In the genomic region with DNA sequence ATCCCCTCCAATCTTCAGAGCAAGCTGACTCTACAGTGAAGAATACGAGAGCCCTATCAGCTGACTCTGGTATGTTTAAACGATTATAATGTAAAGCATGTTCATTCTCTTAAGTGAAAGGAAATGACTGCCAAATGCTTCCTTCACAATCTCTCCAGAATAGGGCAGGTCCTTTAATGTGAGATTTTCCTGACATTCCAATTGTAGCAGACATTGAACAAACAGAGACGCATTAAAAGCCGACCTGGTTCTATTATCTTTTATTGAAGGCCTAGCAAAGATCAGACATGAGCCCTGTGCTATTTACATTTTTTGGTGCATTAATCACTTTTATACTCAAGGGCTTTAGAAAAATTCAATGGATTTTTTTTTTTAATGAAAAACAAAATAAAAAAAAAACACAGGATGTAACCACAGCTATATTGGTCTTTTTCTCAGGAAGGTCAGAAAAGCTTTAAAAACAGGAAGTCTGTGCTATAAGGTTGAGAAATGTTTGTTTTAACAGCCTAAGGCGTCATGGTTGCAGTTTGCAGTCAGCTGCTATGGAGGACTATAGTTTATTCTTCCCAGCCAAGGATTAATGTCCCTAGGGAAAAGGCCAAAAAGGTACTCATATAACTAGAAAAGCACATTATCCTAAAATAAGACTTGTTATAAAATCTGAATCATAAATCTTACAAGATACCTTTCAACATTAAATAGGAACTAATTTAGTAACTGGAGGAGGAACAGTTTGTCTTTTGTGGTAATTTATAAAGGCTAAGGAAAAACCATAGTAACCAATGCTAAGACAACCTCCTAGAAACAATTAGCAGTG, we compare ENCODE assay signal across 8 cellular contexts.
DNase-seq lines count a peak whose midpoint lies in the region; FAIRE-seq and TF ChIP-seq lines count a peak whose summit lies in the region.

No MANE protein-coding gene starts in this region.

- H3K27ac ChIP-seq in BLaER1 treated with 17β-estradiol and CSF1 and Interleukin-3, amounts not matched to agents 10 nM and 100 nM: peak overlapping the region; percentile 85 to 98 (median 92)
- peak overlapping the region; percentile 98 for H3K27ac ChIP-seq in HL-60 (replicated peaks)
- peak overlapping the region; percentile 65 for H3K27ac ChIP-seq in keratinocyte (ENCODE audit: control insufficient read depth, insufficient read depth, low read length)

- no peak for FAIRE-seq in keratinocyte (lab: Jason Lieb, UNC)

- peaks cover 4% of the 10 kb centered on the region for H3K27me3 Mint-ChIP-seq in stimulated activated naive CD8-positive, alpha-beta T cell treated with anti-CD3 and anti-CD28 coated beads, Interleukin-15, Interleukin-2, amounts not matched to agents 100 ng/mL and 50 ng/mL, for 24 hours

- H4K20me1 ChIP-seq in BLaER1 treated with 17β-estradiol and CSF1 and Interleukin-3, amounts not matched to agents 10 nM and 100 nM: no peaks in the 10 kb centered on the region; a peak in 1 of 22 replicates
- no peaks in the 10 kb centered on the region for H4K20me1 ChIP-seq in keratinocyte (ENCODE audit: control insufficient read depth, extremely low read depth, insufficient read depth, low read length)

- in situ Hi-C loops in astrocyte of the spinal cord (cut with HindIII; ENCODE audit: low sequenced_read_pairs): no loop called here
- in situ Hi-C loops in GM13976 (cut with MboI; ENCODE audit: low sequenced_read_pairs, unreplicated experiment): no loop called here

- H3K4me3 Mint-ChIP-seq in stimulated activated naive CD8-positive, alpha-beta T cell treated with anti-CD3 and anti-CD28 coated beads, Interleukin-15, Interleukin-2, amounts not matched to agents 100 ng/mL and 50 ng/mL, for 24 hours: peak overlapping the region; percentile 44

- H3K4me1 ChIP-seq in BLaER1 treated with 17β-estradiol and CSF1 and Interleukin-3, amounts not matched to agents 10 nM and 100 nM: peaks cover 50 to 76% (median 67%) of the 10 kb centered on the region in 10 experiments
- H3K4me1 ChIP-seq in keratinocyte (ENCODE audit: control insufficient read depth, extremely low read depth, insufficient read depth, low read length): peaks cover 17% of the 10 kb centered on the region

- DNase-seq in HL-60 (ENCODE audit: low read depth in 1 of 2, low spot score in 1 of 2) (peak in 1 of 2 experiments; percentile 74), NCI-H82 treated with DMSO at 0.1 percent for 48 hours (lab: John Stamatoyannopoulos, UW; ENCODE audit: unreplicated experiment) (peak; percentile 60), astrocyte of the spinal cord (ENCODE audit: low read depth, low spot score) (peak; percentile 90), keratinocyte (ENCODE audit: low read depth, low spot score) (no peak), GM13976 (ENCODE audit: low spot score) (no peak), 8988T (no peak)

- peaks cover 9% of the 10 kb centered on the region for H3K36me3 Mint-ChIP-seq in stimulated activated naive CD8-positive, alpha-beta T cell treated with anti-CD3 and anti-CD28 coated beads, Interleukin-15, Interleukin-2, amounts not matched to agents 100 ng/mL and 50 ng/mL, for 24 hours (ENCODE audit: low read depth)

- TF ChIP-seq CTCF in HL-60 (IDR thresholded peaks at IDR 0.05; ENCODE audit: insufficient read depth, low read length): no peak
- no peak for TF ChIP-seq CTCF in astrocyte of the spinal cord (IDR thresholded peaks at IDR 0.05; ENCODE audit: low read depth, low read length)
- no peak for TF ChIP-seq CTCF in keratinocyte (optimal IDR thresholded peaks at IDR 0.05 in 1 of 3, IDR thresholded peaks at IDR 0.05 in 1 of 3, conservative IDR thresholded peaks at IDR 0.05 in 1 of 3; ENCODE audit: extremely low read depth in 1 of 3, insufficient read depth in 2 of 3, low read length in 3 of 3)
- TF ChIP-seq CTCF in GM13976 (IDR thresholded peaks at IDR 0.05; ENCODE audit: borderline replicate concordance, control extremely low read depth, extremely low read depth, insufficient read depth, missing control alignments): no peak

- H3K27ac Mint-ChIP-seq in stimulated activated naive CD8-positive, alpha-beta T cell treated with anti-CD3 and anti-CD28 coated beads, Interleukin-15, Interleukin-2, amounts not matched to agents 100 ng/mL and 50 ng/mL, for 24 hours: peak overlapping the region; percentile 56

- peak overlapping the region in 9 of 10 experiments; percentile 17 to 59 (median 39); a peak in 12 of 20 replicates for H3K4me3 ChIP-seq in BLaER1 treated with 17β-estradiol and CSF1 and Interleukin-3, amounts not matched to agents 10 nM and 100 nM
- H3K4me3 ChIP-seq in HL-60 (replicated peaks; ENCODE audit: insufficient read depth, low read length) (no peak overlapping the region), astrocyte of the spinal cord (ENCODE audit: low read depth, low read length) (no peak overlapping the region), keratinocyte (ENCODE audit: control insufficient read depth in 2 of 3, extremely low read depth in 1 of 3, insufficient read depth in 2 of 3, low read depth in 1 of 3, low read length in 3 of 3) (peak overlapping the region in 2 of 3 experiments; percentile 12 to 36)

- peaks cover 26% of the 10 kb centered on the region for H3K4me1 Mint-ChIP-seq in stimulated activated naive CD8-positive, alpha-beta T cell treated with anti-CD3 and anti-CD28 coated beads, Interleukin-15, Interleukin-2, amounts not matched to agents 100 ng/mL and 50 ng/mL, for 24 hours (ENCODE audit: low read depth)

- H3K4me2 ChIP-seq in BLaER1 treated with 17β-estradiol and CSF1 and Interleukin-3, amounts not matched to agents 10 nM and 100 nM: peak overlapping the region; percentile 47 to 91 (median 79)
- H3K4me2 ChIP-seq in keratinocyte (ENCODE audit: control insufficient read depth, extremely low read depth, insufficient read depth, low read depth, low read length): peak overlapping the region; percentile 74

- no peaks in the 10 kb centered on the region for H3K9me1 ChIP-seq in keratinocyte (ENCODE audit: control insufficient read depth, extremely low read depth, insufficient read depth, low read length)

- peak overlapping the region; percentile 75 to 90 (median 81) for H3K9ac ChIP-seq in BLaER1 treated with 17β-estradiol and CSF1 and Interleukin-3, amounts not matched to agents 10 nM and 100 nM
- H3K9ac ChIP-seq in keratinocyte (ENCODE audit: control insufficient read depth, extremely low read depth, insufficient read depth, low read length): peak overlapping the region; percentile 5

- H3K36me3 ChIP-seq in BLaER1 treated with 17β-estradiol and CSF1 and Interleukin-3, amounts not matched to agents 10 nM and 100 nM: 0 out of 22 replicates have a peak, but pooled peaks cover 0 to 9% (median 0%) of the 10 kb centered on the region in 11 experiments
- H3K36me3 ChIP-seq in keratinocyte (ENCODE audit: control insufficient read depth in 2 of 2, extremely low read depth in 1 of 2, insufficient read depth in 2 of 2, low read length in 2 of 2): no peaks in the 10 kb centered on the region

- H3K9me3 ChIP-seq in BLaER1 treated with 17β-estradiol and CSF1 and Interleukin-3, amounts not matched to agents 10 nM and 100 nM (replicated peaks in 1 of 11): no peaks in the 10 kb centered on the region; a peak in 2 of 22 replicates
- no peaks in the 10 kb centered on the region for H3K9me3 ChIP-seq in keratinocyte (ENCODE audit: control insufficient read depth, low read depth, low read length)

- no peaks in the 10 kb centered on the region for H3K79me2 ChIP-seq in keratinocyte (ENCODE audit: control insufficient read depth, insufficient read depth, low read length)

- peaks cover 3% of the 10 kb centered on the region for H3K9me3 Mint-ChIP-seq in stimulated activated naive CD8-positive, alpha-beta T cell treated with anti-CD3 and anti-CD28 coated beads, Interleukin-15, Interleukin-2, amounts not matched to agents 100 ng/mL and 50 ng/mL, for 24 hours

- dilution Hi-C loops in keratinocyte (cut with MboI; ENCODE audit: extremely low pct_ligation_motif_present, low sequenced_read_pairs): no loop called here

- H2AFZ ChIP-seq in keratinocyte (ENCODE audit: control insufficient read depth, low read length): peak overlapping the region; percentile 73

- H3K27me3 ChIP-seq in BLaER1 treated with 17β-estradiol and CSF1 and Interleukin-3, amounts not matched to agents 10 nM and 100 nM: no peaks in the 10 kb centered on the region
- H3K27me3 ChIP-seq in HL-60 (ENCODE audit: insufficient read depth, poor library complexity, severe bottlenecking) (no peaks in the 10 kb centered on the region), keratinocyte (ENCODE audit: control insufficient read depth, extremely low read depth, insufficient read depth, low read length) (no peaks in the 10 kb centered on the region)

Comparison
In these comparisons a context has a peak if more than half of its experiments do, and no peak if none do; other contexts are left out.
1. H3K4me3 ChIP-seq: peak in BLaER1 treated with 17β-estradiol and CSF1 and Interleukin-3, amounts not matched to agents 10 nM and 100 nM (9 of 10) and keratinocyte (2 of 3); none in HL-60 (single experiment) and astrocyte of the spinal cord (single experiment).
2. DNase-seq: peak in NCI-H82 treated with DMSO at 0.1 percent for 48 hours (single experiment) and astrocyte of the spinal cord (single experiment); none in keratinocyte (single experiment), GM13976 (single experiment) and 8988T (single experiment).
3. Peak in every context shown above with its lines, with median percentiles within 50 percentile points of each other: H3K27ac ChIP-seq.